ENCODE assay signal across 16 cellular contexts in the genomic region with DNA sequence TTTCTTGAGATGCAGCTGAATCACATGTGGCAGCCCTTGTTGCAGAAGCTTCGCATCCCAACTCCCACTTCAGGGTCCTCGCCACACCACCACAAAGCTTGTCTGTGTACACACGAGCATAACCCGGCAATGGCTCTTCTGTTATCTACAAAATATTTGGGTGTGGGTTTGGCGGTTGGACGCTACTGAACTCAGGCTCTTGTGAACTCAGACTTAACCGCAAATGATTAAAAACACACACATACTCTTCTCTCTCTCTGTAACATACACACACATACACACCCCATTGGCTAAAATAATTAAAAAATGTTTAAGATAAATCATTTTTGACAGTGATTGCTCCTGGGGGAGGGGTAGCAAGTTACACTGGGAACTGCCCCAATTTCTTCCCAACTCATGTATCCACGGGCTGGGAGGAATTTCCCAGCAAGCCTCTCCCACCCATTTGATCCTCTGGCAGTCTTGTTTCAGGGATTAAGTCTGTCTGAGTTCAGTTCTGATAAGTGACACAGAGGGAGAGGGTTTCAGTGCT.
A peak's percentile ranks its signal among the peaks of the same experiment; 100 is the strongest.
DNase-seq lines count a peak whose midpoint lies in the region; ATAC-seq and TF ChIP-seq lines count a peak whose summit lies in the region.
"Had no signal": no experiment of that assay in that cellular context is flagged by ENCODE, and none has a peak within 500 bp of the region (broad histone marks: within the 10 kb centered on the region; RNA-seq: fewer than 3 reads in every experiment).

No MANE protein-coding gene starts in this region.

- no peak overlapping the region for H3K27ac Mint-ChIP-seq in stimulated activated naive CD8-positive, alpha-beta T cell treated with anti-CD3 and anti-CD28 coated beads, Interleukin-15, amount 100 ng/mL, for 72 hours
- H3K27ac Mint-ChIP-seq: activated naive CD4-positive, alpha-beta T cell treated with anti-CD3 and anti-CD28 coated beads, Interleukin-2, amount 50 U/mL, for 72 hours; memory B cell; stimulated activated naive B cell treated with anti-CD40 and anti-IgM and Interleukin-4, amounts not matched to agents 10 μg/mL and 1 μg/mL and 100 μg/mL, for 72 hours; T-helper 1 cell treated with Interleukin-12 subunit alpha and Interleukin-12 subunit beta and Interleukin-4 antibody, amounts not matched to agents 30 μg/mL and 1 μg/mL, for 36 hours had no signal

- H3K4me1 ChIP-seq in left ventricle myocardium inferior (peaks cover 9% of the 10 kb centered on the region), right atrium auricular region (peaks cover 0 to 9% of the 10 kb centered on the region in 2 donors), upper lobe of left lung (no peaks in the 10 kb centered on the region)

- TF ChIP-seq POLR2A in upper lobe of left lung (IDR thresholded peaks at IDR 0.05): no peak

- intact Hi-C loops in left ventricle myocardium inferior (cut with micrococcal nuclease): no loop called here

- peaks cover 41% of the 10 kb centered on the region for H3K27me3 Mint-ChIP-seq in stimulated activated naive CD8-positive, alpha-beta T cell treated with anti-CD3 and anti-CD28 coated beads, Interleukin-15, amount 100 ng/mL, for 72 hours

- H3K27ac ChIP-seq in left ventricle myocardium inferior (replicated peaks) (no peak overlapping the region), right atrium auricular region (no peak overlapping the region), WERI-Rb-1 (no peak overlapping the region), upper lobe of left lung (no peak overlapping the region)

- H3K27me3 ChIP-seq in left ventricle myocardium inferior (ENCODE audit: low read depth): no peaks in the 10 kb centered on the region
- no peaks in the 10 kb centered on the region for H3K27me3 ChIP-seq in right atrium auricular region
- H3K27me3 ChIP-seq in WERI-Rb-1 (ENCODE audit: insufficient read depth, low read depth, severe bottlenecking): no peaks in the 10 kb centered on the region
- no peaks in the 10 kb centered on the region for H3K27me3 ChIP-seq in upper lobe of left lung

- 49 to 51% methylated on average over 8 of the region's 8 CpGs for WGBS in upper lobe of left lung, 2 donors

- TF ChIP-seq CTCF in left ventricle myocardium inferior (IDR thresholded peaks at IDR 0.05; ENCODE audit: borderline replicate concordance): no peak
- no peak for TF ChIP-seq CTCF in right atrium auricular region (IDR thresholded peaks at IDR 0.05)
- no peak for TF ChIP-seq CTCF in WERI-Rb-1 (IDR thresholded peaks at IDR 0.05; ENCODE audit: low read depth, low read length)
- no peak for TF ChIP-seq CTCF in upper lobe of left lung (IDR thresholded peaks at IDR 0.05)

- H3K9me3 Mint-ChIP-seq in stimulated activated naive CD8-positive, alpha-beta T cell treated with anti-CD3 and anti-CD28 coated beads, Interleukin-15, amount 100 ng/mL, for 72 hours: peaks cover 0 to under 1% of the 10 kb centered on the region in 2 donors
- H3K9me3 Mint-ChIP-seq: activated naive CD4-positive, alpha-beta T cell treated with anti-CD3 and anti-CD28 coated beads, Interleukin-2, amount 50 U/mL, for 72 hours; T-helper 1 cell treated with Interleukin-12 subunit alpha and Interleukin-12 subunit beta and Interleukin-4 antibody, amounts not matched to agents 30 μg/mL and 1 μg/mL, for 36 hours had no signal

- H3K4me1 Mint-ChIP-seq in stimulated activated naive CD8-positive, alpha-beta T cell treated with anti-CD3 and anti-CD28 coated beads, Interleukin-15, amount 100 ng/mL, for 72 hours: no peaks in the 10 kb centered on the region
- H3K4me1 Mint-ChIP-seq: stimulated activated naive B cell treated with anti-CD40 and anti-IgM and Interleukin-4, amounts not matched to agents 10 μg/mL and 1 μg/mL and 100 μg/mL, for 72 hours had no signal

- H3K36me3 ChIP-seq in left ventricle myocardium inferior: no peaks in the 10 kb centered on the region
- no peaks in the 10 kb centered on the region for H3K36me3 ChIP-seq in right atrium auricular region
- no peaks in the 10 kb centered on the region for H3K36me3 ChIP-seq in WERI-Rb-1
- no peaks in the 10 kb centered on the region for H3K36me3 ChIP-seq in upper lobe of left lung

- peak; percentile 34 to 86 for ATAC-seq in upper lobe of left lung (ENCODE audit: low FRiP score in 2 of 2)
- no peak for ATAC-seq in stimulated activated naive CD8-positive, alpha-beta T cell treated with anti-CD3 and anti-CD28 coated beads, Interleukin-15, amount 100 ng/mL, for 72 hours
- ATAC-seq: activated naive CD4-positive, alpha-beta T cell treated with anti-CD3 and anti-CD28 coated beads, Interleukin-2, amount 50 U/mL, for 72 hours; stimulated activated naive B cell treated with anti-CD40 and anti-IgM and Interleukin-4, amounts not matched to agents 10 μg/mL and 1 μg/mL and 100 μg/mL, for 72 hours had no signal

- no peak overlapping the region for H3K4me3 Mint-ChIP-seq in stimulated activated naive CD8-positive, alpha-beta T cell treated with anti-CD3 and anti-CD28 coated beads, Interleukin-15, amount 100 ng/mL, for 72 hours
- H3K4me3 Mint-ChIP-seq: memory B cell; stimulated activated naive B cell treated with anti-CD40 and anti-IgM and Interleukin-4, amounts not matched to agents 10 μg/mL and 1 μg/mL and 100 μg/mL, for 72 hours; T-helper 1 cell treated with Interleukin-12 subunit alpha and Interleukin-12 subunit beta and Interleukin-4 antibody, amounts not matched to agents 30 μg/mL and 1 μg/mL, for 36 hours had no signal

- no peak for TF ChIP-seq EP300 in upper lobe of left lung (IDR thresholded peaks at IDR 0.05)

- DNase-seq in left ventricle myocardium inferior (no peak), right atrium auricular region (ENCODE audit: low spot score) (no peak), WERI-Rb-1 (peak; percentile 11), foreskin melanocyte (peak; percentile 50), upper lobe of left lung (no peak), Ammon's horn (ENCODE audit: low spot score) (no peak), NCI-H510A (lab: John Stamatoyannopoulos, UW) (no peak)
- DNase-seq in stimulated activated naive CD8-positive, alpha-beta T cell treated with anti-CD3 and anti-CD28 coated beads, Interleukin-15, amount 100 ng/mL, for 72 hours: no peak
- DNase-seq: EL; hippocampal formation; NCI-H1436 treated with DMSO at 0.1 percent for 48 hours; stimulated activated CD4-positive, alpha-beta T cell treated with anti-CD3 and anti-CD28 coated beads, Interleukin-4, amount 100 ng/mL, for 1 hour; stimulated activated naive B cell treated with anti-CD40 and anti-IgM and Interleukin-4, amounts not matched to agents 10 μg/mL and 1 μg/mL and 100 μg/mL, for 72 hours had no signal

- H3K9me3 ChIP-seq in left ventricle myocardium inferior (replicated peaks) (no peaks in the 10 kb centered on the region), right atrium auricular region (no peaks in the 10 kb centered on the region), WERI-Rb-1 (ENCODE audit: severe bottlenecking) (no peaks in the 10 kb centered on the region), upper lobe of left lung (no peaks in the 10 kb centered on the region)

- H3K4me3 ChIP-seq in left ventricle myocardium inferior (peak overlapping the region; percentile 33), right atrium auricular region (no peak overlapping the region), WERI-Rb-1 (ENCODE audit: low read depth, low read length) (no peak overlapping the region), upper lobe of left lung (no peak overlapping the region)

Comparison
In these comparisons a context has a peak if more than half of its experiments do, and no peak if none do; other contexts are left out.
1. DNase-seq: peak in WERI-Rb-1 (single experiment) and foreskin melanocyte (single experiment); none in left ventricle myocardium inferior (single experiment), right atrium auricular region (single experiment), upper lobe of left lung (0 of 2), Ammon's horn (single experiment), NCI-H510A (single experiment) and stimulated activated naive CD8-positive, alpha-beta T cell treated with anti-CD3 and anti-CD28 coated beads, Interleukin-15, amount 100 ng/mL, for 72 hours (0 of 2).